ENCODE assay signal across 8 cellular contexts in genomic region chr7:139702811-139703467, GRCh38.
DNase-seq lines count a peak whose midpoint lies in the region; ATAC-seq and TF ChIP-seq lines count a peak whose summit lies in the region.

No MANE protein-coding gene starts in this region.

- no peak overlapping the region for H3K4me3 ChIP-seq in lower lobe of right lung
- no peak overlapping the region for H3K4me3 ChIP-seq in CD8-positive, alpha-beta memory T cell (ENCODE audit: low read length)

- CTCF ChIA-PET in CD8-positive, alpha-beta memory T cell (lab: Charles Lee) = no interaction called here

- peaks cover 20% of the 10 kb centered on the region for H3K36me3 ChIP-seq in lower lobe of right lung
- H3K36me3 ChIP-seq in CD8-positive, alpha-beta memory T cell (ENCODE audit: insufficient read depth, low read length) = no peaks in the 10 kb centered on the region

- H3K4me1 ChIP-seq in lower lobe of right lung = peaks cover 34% of the 10 kb centered on the region
- H3K4me1 ChIP-seq in CD8-positive, alpha-beta memory T cell (ENCODE audit: insufficient read depth, low read length) = no peaks in the 10 kb centered on the region

- in situ Hi-C loops in GM13976 (cut with MboI; ENCODE audit: low sequenced_read_pairs, unreplicated experiment) = no loop called here

- DNase-seq in GM13976 (ENCODE audit: low spot score) (peak; percentile 78), lower lobe of right lung (no peak), NCI-H2227 (lab: John Stamatoyannopoulos, UW; ENCODE audit: unreplicated experiment) (no peak), inferior parietal cortex (ENCODE audit: extremely low spot score) (no peak), NCI-H2196 (lab: John Stamatoyannopoulos, UW; ENCODE audit: unreplicated experiment) (no peak)
- no peak for DNase-seq in CD8-positive, alpha-beta memory T cell

- H3K4me3 Mint-ChIP-seq in CD8-positive, alpha-beta memory T cell = no peak overlapping the region

- intact Hi-C loops in lower lobe of right lung (cut with DNase I) = no loop called here

- H3K27me3 Mint-ChIP-seq in CD8-positive, alpha-beta memory T cell = no peaks in the 10 kb centered on the region

- H3K9me3 Mint-ChIP-seq in CD8-positive, alpha-beta memory T cell = no peaks in the 10 kb centered on the region

- H3K9me3 ChIP-seq in lower lobe of right lung = no peaks in the 10 kb centered on the region
- H3K9me3 ChIP-seq in CD8-positive, alpha-beta memory T cell (ENCODE audit: low read length) = no peaks in the 10 kb centered on the region

- peaks cover 0 to 34% (median 11%) of the 10 kb centered on the region in 3 donors for H3K36me3 Mint-ChIP-seq in CD8-positive, alpha-beta memory T cell

- ATAC-seq in GM21515 (IDR thresholded peaks at IDR 0.05; ENCODE audit: unreplicated experiment) (peak; percentile 62), HG03469 (IDR thresholded peaks at IDR 0.05; ENCODE audit: unreplicated experiment) (peak; percentile 49), lower lobe of right lung (no peak)

- peak overlapping the region; percentile 65 for H3K27ac ChIP-seq in lower lobe of right lung
- no peak overlapping the region for H3K27ac ChIP-seq in CD8-positive, alpha-beta memory T cell (ENCODE audit: low read depth, low read length)

- POLR2A ChIA-PET in CD8-positive, alpha-beta memory T cell (lab: Charles Lee) = no interaction called here

- H3K4me1 Mint-ChIP-seq in CD8-positive, alpha-beta memory T cell = peaks cover 6 to 21% (median 9%) of the 10 kb centered on the region in 3 donors

- TF ChIP-seq CTCF in GM13976 (IDR thresholded peaks at IDR 0.05; ENCODE audit: borderline replicate concordance, control extremely low read depth, extremely low read depth, insufficient read depth, missing control alignments) = no peak
- TF ChIP-seq CTCF in lower lobe of right lung (IDR thresholded peaks at IDR 0.05) = no peak

- H3K27me3 ChIP-seq in lower lobe of right lung (ENCODE audit: low read depth) = no peaks in the 10 kb centered on the region
- no peaks in the 10 kb centered on the region for H3K27me3 ChIP-seq in CD8-positive, alpha-beta memory T cell (ENCODE audit: insufficient read depth, low read length, poor library complexity, severe bottlenecking)

- H3K27ac Mint-ChIP-seq in CD8-positive, alpha-beta memory T cell = no peak overlapping the region

Comparison
In these comparisons a context has a peak if more than half of its experiments do, and no peak if none do; other contexts are left out.
1. ATAC-seq: peak in GM21515 (single experiment) and HG03469 (single experiment); none in lower lobe of right lung (0 of 2).